11 cellular contexts compared by ENCODE assay signal in the genomic region with DNA sequence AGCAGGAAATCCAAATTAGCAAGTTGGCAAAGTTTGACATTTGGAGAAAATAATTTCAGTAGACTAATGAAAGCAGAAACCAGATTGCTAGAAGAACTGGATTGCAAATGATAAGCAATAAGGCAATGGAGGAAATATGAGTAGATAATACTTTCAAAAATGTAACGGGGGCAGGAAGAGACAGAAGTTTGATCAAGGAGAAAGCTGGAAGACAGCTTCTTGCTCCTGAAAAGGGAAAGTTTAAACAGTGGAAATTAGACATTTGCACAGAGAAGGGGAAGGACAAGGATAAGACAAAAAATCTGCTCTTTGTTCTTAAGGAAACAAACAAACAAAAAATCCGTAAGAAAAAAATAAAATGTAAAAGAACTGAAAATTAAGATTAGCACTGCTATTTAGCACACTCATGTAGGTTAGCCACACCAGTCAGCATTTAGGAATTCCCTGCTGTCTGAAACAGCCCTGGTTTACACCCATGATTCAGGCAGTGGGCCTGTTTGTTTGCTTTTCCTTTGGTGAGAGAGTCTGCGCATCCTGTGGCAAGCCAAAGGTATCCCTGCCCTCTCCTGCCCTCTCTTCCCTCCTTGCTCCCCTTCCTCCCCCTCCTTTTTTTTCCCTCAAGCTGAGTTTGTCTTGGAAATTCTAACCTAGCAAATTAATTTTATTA.
DNase-seq lines count a peak whose midpoint lies in the region; ATAC-seq, FAIRE-seq and TF ChIP-seq lines count a peak whose summit lies in the region.
"Had no signal": no experiment of that assay in that cellular context is flagged by ENCODE, and none has a peak within 500 bp of the region (broad histone marks: within the 10 kb centered on the region; RNA-seq: fewer than 3 reads in every experiment).

No MANE protein-coding gene starts in this region.

- H2AFZ ChIP-seq in GM23248 (peak overlapping the region; percentile 70), fibroblast of lung (ENCODE audit: low read length) (no peak overlapping the region)

- H3K36me3 ChIP-seq in GM23248 (ENCODE audit: low read depth) (no peaks in the 10 kb centered on the region), fibroblast of lung (ENCODE audit: control insufficient read depth, insufficient read depth, low read length) (no peaks in the 10 kb centered on the region)

- H3K9ac ChIP-seq in GM23248: peak overlapping the region; percentile 68
- H3K9ac ChIP-seq in fibroblast of lung (ENCODE audit: insufficient read depth, low read length): no peak overlapping the region

- H3K27me3 Mint-ChIP-seq in activated CD4-positive, alpha-beta T cell treated with anti-CD3 and anti-CD28 coated beads, Interleukin-2, amount 10 ng/mL, durations not matched to agents 7 days and 5 days: peaks cover 4% of the 10 kb centered on the region

- H3K4me2 ChIP-seq in GM23248 (ENCODE audit: unreplicated experiment): peak overlapping the region; percentile 84
- peak overlapping the region; percentile 60 for H3K4me2 ChIP-seq in fibroblast of lung (ENCODE audit: extremely low read depth, insufficient read depth, low read length)

- H3K27ac ChIP-seq in GM23248 (peak overlapping the region; percentile 89), fibroblast of lung (ENCODE audit: insufficient read depth, low read length) (peak overlapping the region; percentile 56)

- no peak overlapping the region for H3K4me3 Mint-ChIP-seq in activated CD4-positive, alpha-beta T cell treated with anti-CD3 and anti-CD28 coated beads, Interleukin-2, amount 10 ng/mL, durations not matched to agents 7 days and 5 days
- H3K4me3 Mint-ChIP-seq: stimulated activated naive CD8-positive, alpha-beta T cell treated with anti-CD3 and anti-CD28 coated beads, Interleukin-15, Interleukin-2, amounts not matched to agents 100 ng/mL and 50 ng/mL, for 24 hours had no signal

- H3K79me2 ChIP-seq in GM23248 (ENCODE audit: insufficient read depth) (no peaks in the 10 kb centered on the region), fibroblast of lung (ENCODE audit: control insufficient read depth, insufficient read depth, low read length) (no peaks in the 10 kb centered on the region)

- 5 to 10% methylated on average over 3 of the region's 3 CpGs for WGBS in GM23248 (ENCODE audit: low coverage in 1 of 2, low lambda C conversion rate in 2 of 2, missing lambda C conversion rate in 2 of 2), 2 experiments

- no peak overlapping the region for H3K27ac Mint-ChIP-seq in activated CD4-positive, alpha-beta T cell treated with anti-CD3 and anti-CD28 coated beads, Interleukin-2, amount 10 ng/mL, durations not matched to agents 7 days and 5 days
- no peak overlapping the region for H3K27ac Mint-ChIP-seq in activated naive CD4-positive, alpha-beta T cell treated with anti-CD3 and anti-CD28 coated beads, Interleukin-2, amount 50 U/mL, for 72 hours
- H3K27ac Mint-ChIP-seq: stimulated activated naive CD8-positive, alpha-beta T cell treated with anti-CD3 and anti-CD28 coated beads, Interleukin-15, Interleukin-2, amounts not matched to agents 100 ng/mL and 50 ng/mL, for 24 hours had no signal

- no peaks in the 10 kb centered on the region for H3K4me1 Mint-ChIP-seq in activated CD4-positive, alpha-beta T cell treated with anti-CD3 and anti-CD28 coated beads, Interleukin-2, amount 10 ng/mL, durations not matched to agents 7 days and 5 days

- FAIRE-seq in GM19239 (lab: Jason Lieb, UNC): no peak

- no peaks in the 10 kb centered on the region for H3K36me3 Mint-ChIP-seq in activated CD4-positive, alpha-beta T cell treated with anti-CD3 and anti-CD28 coated beads, Interleukin-2, amount 10 ng/mL, durations not matched to agents 7 days and 5 days (ENCODE audit: low read depth)
- no peaks in the 10 kb centered on the region for H3K36me3 Mint-ChIP-seq in activated naive CD4-positive, alpha-beta T cell treated with anti-CD3 and anti-CD28 coated beads, Interleukin-2, amount 50 U/mL, for 72 hours

- H3K4me1 ChIP-seq in GM23248 (ENCODE audit: insufficient read depth) (peaks cover 33% of the 10 kb centered on the region), fibroblast of lung (ENCODE audit: control insufficient read depth, extremely low read depth, insufficient read depth, low read length) (peaks cover 9% of the 10 kb centered on the region)

- CTCF ChIA-PET in activated CD4-positive, alpha-beta T cell treated with anti-CD3 and anti-CD28 coated beads, Interleukin-2, amount 10 ng/mL, durations not matched to agents 7 days and 5 days (lab: Charles Lee): no interaction called here

- H3K27me3 ChIP-seq in GM23248 (replicated peaks; ENCODE audit: insufficient read depth) (no peaks in the 10 kb centered on the region), fibroblast of lung (ENCODE audit: control insufficient read depth, insufficient read depth, low read length) (no peaks in the 10 kb centered on the region)

- POLR2A ChIA-PET in activated CD4-positive, alpha-beta T cell treated with anti-CD3 and anti-CD28 coated beads, Interleukin-2, amount 10 ng/mL, durations not matched to agents 7 days and 5 days (lab: Charles Lee): no interaction called here

- no peaks in the 10 kb centered on the region for H3K9me2 ChIP-seq in GM23248 (ENCODE audit: insufficient read depth)

- H3F3A ChIP-seq in GM23248 (ENCODE audit: insufficient read depth): peaks cover 19% of the 10 kb centered on the region

- H4K20me1 ChIP-seq in GM23248 (ENCODE audit: insufficient read depth) (no peaks in the 10 kb centered on the region), fibroblast of lung (ENCODE audit: control insufficient read depth, extremely low read depth, insufficient read depth, low read length) (no peaks in the 10 kb centered on the region)

- H3K9me3 ChIP-seq in GM23248 (ENCODE audit: low read depth) (no peaks in the 10 kb centered on the region), fibroblast of lung (ENCODE audit: control insufficient read depth, insufficient read depth, low read depth, low read length) (no peaks in the 10 kb centered on the region)

- no peaks in the 10 kb centered on the region for H3K9me3 Mint-ChIP-seq in activated CD4-positive, alpha-beta T cell treated with anti-CD3 and anti-CD28 coated beads, Interleukin-2, amount 10 ng/mL, durations not matched to agents 7 days and 5 days
- H3K9me3 Mint-ChIP-seq in activated naive CD4-positive, alpha-beta T cell treated with anti-CD3 and anti-CD28 coated beads, Interleukin-2, amount 50 U/mL, for 72 hours: peaks cover 0 to 4% of the 10 kb centered on the region in 2 donors
- H3K9me3 Mint-ChIP-seq: stimulated activated naive CD8-positive, alpha-beta T cell treated with anti-CD3 and anti-CD28 coated beads, Interleukin-15, Interleukin-2, amounts not matched to agents 100 ng/mL and 50 ng/mL, for 24 hours had no signal

- H3K4me3 ChIP-seq in GM23248 (peak overlapping the region; percentile 53), fibroblast of lung (replicated peaks in 1 of 4; ENCODE audit: control extremely low read depth in 1 of 4, insufficient read depth in 1 of 4, low read depth in 3 of 4, low read length in 4 of 4) (no peak overlapping the region), retinal pigment epithelial cell (ENCODE audit: low read length) (no peak overlapping the region)

- ATAC-seq in HG02973 (IDR thresholded peaks at IDR 0.05; ENCODE audit: unreplicated experiment): no peak
- no peak for ATAC-seq in activated naive CD4-positive, alpha-beta T cell treated with anti-CD3 and anti-CD28 coated beads, Interleukin-2, amount 50 U/mL, for 72 hours

- TF ChIP-seq CTCF in fibroblast of lung (conservative IDR thresholded peaks at IDR 0.05 in 1 of 2, IDR thresholded peaks at IDR 0.05 in 1 of 2; ENCODE audit: low read depth in 1 of 2, low read length in 2 of 2) (no peak), retinal pigment epithelial cell (conservative IDR thresholded peaks at IDR 0.05; ENCODE audit: low read depth, low read length) (no peak)

- in situ Hi-C loops in GM23248 (cut with MboI): no loop called here

- DNase-seq in GM23248: peak; percentile 94
- peak; percentile 66 for DNase-seq in RKO (ENCODE audit: low spot score)
- DNase-seq in fibroblast of lung (ENCODE audit: low read depth in 2 of 2): peak; percentile 78 to 98
- peak; percentile 43 for DNase-seq in retinal pigment epithelial cell (ENCODE audit: low read depth)
- no peak for DNase-seq in activated CD4-positive, alpha-beta T cell treated with anti-CD3 and anti-CD28 coated beads, Interleukin-2, amount 10 ng/mL, durations not matched to agents 7 days and 5 days
- DNase-seq in activated naive CD4-positive, alpha-beta T cell treated with anti-CD3 and anti-CD28 coated beads, Interleukin-2, amount 50 U/mL, for 72 hours (ENCODE audit: low spot score in 2 of 2): no peak
- DNase-seq in GM19239 (ENCODE audit: insufficient read length, low spot score): no peak
- DNase-seq: activated CD4-positive, alpha-beta T cell treated with anti-CD3 and anti-CD28 coated beads, Interleukin-2, amount 50 U/mL, for 48 hours; occipital lobe had no signal

Comparison
In these comparisons a context has a peak if more than half of its experiments do, and no peak if none do; other contexts are left out.
1. DNase-seq: peak in GM23248 (single experiment), RKO (single experiment), fibroblast of lung (2 of 2) and retinal pigment epithelial cell (single experiment); none in activated CD4-positive, alpha-beta T cell treated with anti-CD3 and anti-CD28 coated beads, Interleukin-2, amount 10 ng/mL, durations not matched to agents 7 days and 5 days (single experiment), activated naive CD4-positive, alpha-beta T cell treated with anti-CD3 and anti-CD28 coated beads, Interleukin-2, amount 50 U/mL, for 72 hours (0 of 2) and GM19239 (single experiment).